In the genomic region with DNA sequence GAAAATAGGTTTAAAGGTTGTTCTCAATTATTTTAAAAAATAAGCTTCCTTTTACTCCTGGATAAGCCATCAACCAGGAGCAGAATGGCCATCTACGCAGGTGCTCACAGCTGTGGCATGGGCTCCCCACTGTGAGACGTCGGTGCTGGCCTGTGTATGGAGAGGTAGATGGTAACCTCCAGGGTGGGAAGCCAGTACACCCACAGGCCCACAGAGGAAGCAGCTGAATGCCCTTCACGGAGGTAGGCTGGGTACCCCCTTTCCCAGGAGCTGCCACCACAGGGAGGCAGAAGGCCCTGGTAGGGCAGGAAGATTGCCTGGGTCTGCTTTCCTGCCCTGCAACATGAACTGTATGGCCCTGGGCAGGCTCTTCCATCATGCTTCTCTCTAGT, we compare ENCODE assay signal across 10 cellular contexts. TPM values are rescaled to one million over a fixed set of nuclear protein-coding genes. Genes with fewer than 3 reads are reported as not detected.
"Had no signal": no experiment of that assay in that cellular context is flagged by ENCODE, and none has a peak within 500 bp of the region (broad histone marks: within the 10 kb centered on the region; RNA-seq: fewer than 3 reads in every experiment).

No MANE protein-coding gene starts in this region.

RNA-seq across cellular contexts. Expression of a gene that starts 30.4 kb away (rescaled TPM):
- total RNA-seq: activated CD4-positive, alpha-beta T cell treated with anti-CD3 and anti-CD28 coated beads, Interleukin-2, amount 10 ng/mL, durations not matched to agents 24 days and 14 days; colonic mucosa; esophagus squamous epithelium; fibroblast of villous mesenchyme; kidney epithelial cell; mesenteric fat pad; occipital lobe; progenitor cell of endocrine pancreas; right atrium auricular region; ureter had no signal
